In the genomic region with DNA sequence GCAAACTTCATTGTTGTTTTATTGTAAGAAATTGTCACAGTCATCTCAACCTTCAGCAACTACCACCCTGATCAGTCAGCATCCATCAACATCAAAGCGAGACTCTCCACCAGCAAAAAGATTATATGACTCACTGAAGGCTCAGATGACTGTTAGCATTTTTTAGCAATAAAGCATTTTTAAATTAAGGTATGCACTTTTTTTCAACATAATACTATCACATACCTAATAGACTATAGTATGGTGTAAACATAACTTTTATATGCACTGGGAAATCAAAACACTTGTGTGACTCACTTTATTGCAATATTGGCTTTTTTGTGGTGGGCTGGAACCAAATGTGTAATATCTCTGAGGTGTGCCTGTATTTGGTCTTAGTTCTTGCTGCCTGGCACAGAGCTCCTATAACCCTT, we compare ENCODE assay signal across 2 cellular contexts.
TF ChIP-seq lines count a peak whose summit lies in the region.

No MANE protein-coding gene starts in this region.

TF ChIP-seq in IMR-90, 13 proteins besides CTCF, POLR2A, EP300 and RAD21:
- no peak for TF ChIP-seq RFX5 (IDR thresholded peaks at IDR 0.05; ENCODE audit: low read depth, low read length)
- TF ChIP-seq RCOR1 (IDR thresholded peaks at IDR 0.05; ENCODE audit: insufficient replicate concordance, low read length), result no peak
- peak; percentile 49; the same call in 1 of the 2 replicates for TF ChIP-seq CEBPB (IDR thresholded peaks at IDR 0.05; ENCODE audit: low read depth, low read length)

TF ChIP-seq in GM12878, 131 proteins besides CTCF, POLR2A, EP300 and RAD21:
- TF ChIP-seq JUND (IDR thresholded peaks at IDR 0.05; ENCODE audit: low read depth, low read length) (no peak), TCF7 (IDR thresholded peaks at IDR 0.05; ENCODE audit: borderline replicate concordance) (peak; percentile 77), JUNB (IDR thresholded peaks at IDR 0.05) (peak; percentile 64), SMARCA5 (IDR thresholded peaks at IDR 0.05) (no peak)
TF ChIP-seq in GM12878: peak in this region for 2.
